ENCODE assay signal across 9 cellular contexts in genomic region chr1:237864338-237865244, GRCh38. TPM values are rescaled to one million over a fixed set of nuclear protein-coding genes. Genes with fewer than 3 reads are reported as not detected.
DNase-seq lines count a peak whose midpoint lies in the region; ATAC-seq and TF ChIP-seq lines count a peak whose summit lies in the region.
"Had no signal": no experiment of that assay in that cellular context is flagged by ENCODE, and none has a peak within 500 bp of the region (broad histone marks: within the 10 kb centered on the region; RNA-seq: fewer than 3 reads in every experiment).

No MANE protein-coding gene starts in this region.

- in situ Hi-C loops in GM13976 (cut with MboI; ENCODE audit: low sequenced_read_pairs, unreplicated experiment): no loop called here

- H3K4me3 ChIP-seq in mucosa of rectum (ENCODE audit: low read length in 2 of 2): peak overlapping the region; percentile 36 to 45

- H3K36me3 Mint-ChIP-seq in endothelial cell (ENCODE audit: low read depth, unreplicated experiment): no peaks in the 10 kb centered on the region

- H3K9me3 Mint-ChIP-seq in endothelial cell (ENCODE audit: unreplicated experiment): no peaks in the 10 kb centered on the region

- peak; percentile 60 for DNase-seq in Ammon's horn (ENCODE audit: low spot score)
- peak; percentile 60 for DNase-seq in GM13976 (ENCODE audit: low spot score)
- peak; percentile 57 for DNase-seq in RKO (ENCODE audit: low spot score)
- DNase-seq in endothelial cell (ENCODE audit: low spot score): peak; percentile 79
- DNase-seq in cerebellar nuclear complex (lab: John Stamatoyannopoulos, UW): no peak

- H3K27ac Mint-ChIP-seq in endothelial cell (ENCODE audit: unreplicated experiment): no peak overlapping the region

- H3K27me3 Mint-ChIP-seq in endothelial cell (ENCODE audit: unreplicated experiment): peaks cover 2% of the 10 kb centered on the region

- no peak overlapping the region for H3K4me3 Mint-ChIP-seq in endothelial cell (ENCODE audit: unreplicated experiment)

- no peak overlapping the region for H3K9ac ChIP-seq in mucosa of rectum (ENCODE audit: low read depth in 1 of 2, low read length in 2 of 2)

- H3K4me1 Mint-ChIP-seq in endothelial cell (ENCODE audit: unreplicated experiment): peaks cover 9% of the 10 kb centered on the region

- H3K36me3 ChIP-seq in mucosa of rectum (ENCODE audit: control insufficient read depth in 2 of 2, insufficient read depth in 2 of 2, low read length in 2 of 2): no peaks in the 10 kb centered on the region

- no peak overlapping the region for H3K27ac ChIP-seq in mucosa of rectum (ENCODE audit: low read depth in 2 of 2, low read length in 2 of 2)

- ATAC-seq in HG03196 (IDR thresholded peaks at IDR 0.05; ENCODE audit: unreplicated experiment) (peak; percentile 86), GM19324 (IDR thresholded peaks at IDR 0.05; ENCODE audit: low FRiP score, unreplicated experiment) (no peak)

- TF ChIP-seq CTCF in GM13976 (IDR thresholded peaks at IDR 0.05; ENCODE audit: borderline replicate concordance, control extremely low read depth, extremely low read depth, insufficient read depth, missing control alignments) (peak; percentile 90), endothelial cell (IDR thresholded peaks at IDR 0.05; ENCODE audit: unreplicated experiment) (peak; percentile 91)

- H3K4me1 ChIP-seq in mucosa of rectum (ENCODE audit: control insufficient read depth in 2 of 2, insufficient read depth in 2 of 2, low read length in 2 of 2): no peaks in the 10 kb centered on the region

- no peaks in the 10 kb centered on the region for H3K9me3 ChIP-seq in mucosa of rectum (ENCODE audit: control insufficient read depth in 2 of 2, low read length in 2 of 2)

- H3K27me3 ChIP-seq in mucosa of rectum (ENCODE audit: control insufficient read depth in 2 of 2, insufficient read depth in 2 of 2, low read length in 2 of 2): no peaks in the 10 kb centered on the region

RNA-seq across cellular contexts. Expression of gene ZP4, which starts 26.1 kb away (rescaled TPM):
- total RNA-seq in endothelial cell (ENCODE audit: unreplicated experiment): not detected
- total RNA-seq: T-helper 1 cell treated with Interleukin-12 subunit alpha and Interleukin-12 subunit beta and Interleukin-4 antibody, amounts not matched to agents 30 ng/mL and 1 ng/mL, for 36 hours had no signal

Comparison
In these comparisons a context has a peak if more than half of its experiments do, and no peak if none do; other contexts are left out.
1. DNase-seq: peak in Ammon's horn (single experiment), GM13976 (single experiment), RKO (single experiment) and endothelial cell (single experiment); none in cerebellar nuclear complex (0 of 2).